ENCODE assay signal across 1 cellular context in genomic region chr1:205493241-205494085, GRCh38.
TF ChIP-seq lines count a peak whose summit lies in the region.

No MANE protein-coding gene starts in this region.

TF ChIP-seq in IMR-90, 13 proteins besides CTCF, POLR2A, EP300 and RAD21 (continued from another document):
- TF ChIP-seq ELK1 (IDR thresholded peaks at IDR 0.05; ENCODE audit: borderline replicate concordance, low read depth, low read length), result no peak
- no peak for TF ChIP-seq BHLHE40 (IDR thresholded peaks at IDR 0.05; ENCODE audit: low read depth, low read length)
- no peak for TF ChIP-seq CHD1 (IDR thresholded peaks at IDR 0.05; ENCODE audit: low read depth, low read length)
